ENCODE assay signal across 23 cellular contexts in the genomic region with DNA sequence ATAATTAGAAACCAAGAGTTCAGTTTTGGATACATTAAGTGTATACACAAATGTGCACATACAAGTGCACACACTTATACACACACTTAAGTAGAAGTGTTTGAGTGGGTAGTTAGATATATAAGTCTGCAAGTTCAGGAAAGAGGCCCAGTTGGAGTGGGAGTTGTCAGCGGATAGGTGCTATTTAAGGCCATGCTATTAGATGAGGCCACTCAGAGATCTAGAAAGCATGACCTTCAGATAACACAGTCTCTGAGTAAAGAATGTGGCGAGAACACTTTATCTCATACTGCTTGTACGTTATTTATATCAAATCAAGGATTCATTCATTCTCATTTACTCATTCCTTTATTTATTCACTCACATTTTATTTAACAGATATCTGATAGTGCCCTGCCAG.
"Had no signal": no experiment of that assay in that cellular context is flagged by ENCODE, and none has a peak within 500 bp of the region (broad histone marks: within the 10 kb centered on the region; RNA-seq: fewer than 3 reads in every experiment).

No MANE protein-coding gene starts in this region.

- H3K36me3 ChIP-seq: esophagus muscularis mucosa, gastroesophageal sphincter, left lung, lower lobe of right lung, pancreas, sigmoid colon, spleen, tibial nerve, upper lobe of left lung had no signal

- H3K27me3 ChIP-seq: esophagus muscularis mucosa, foreskin keratinocyte, gastroesophageal sphincter, left lung, pancreas, sigmoid colon, spleen, testis, tibial nerve, upper lobe of left lung had no signal

- H3K9me3 ChIP-seq: esophagus muscularis mucosa, lower lobe of right lung, pancreas, sigmoid colon, testis had no signal

- H3K27ac ChIP-seq: coronary artery, esophagus muscularis mucosa, foreskin keratinocyte, gastroesophageal sphincter, left lung, lower lobe of right lung, pancreas, sigmoid colon, spleen, testis, tibial nerve, upper lobe of left lung had no signal

- ATAC-seq: foreskin keratinocyte; gastroesophageal sphincter; left lung; lower lobe of right lung; naive thymus-derived CD8-positive, alpha-beta T cell; pancreas; stimulated activated memory B cell treated with anti-CD40 and anti-IgM and Interleukin-4, amounts not matched to agents 10 μg/mL and 1 μg/mL and 100 μg/mL, for 72 hours; stimulated activated naive CD8-positive, alpha-beta T cell treated with anti-CD3 and anti-CD28 coated beads, Interleukin-15, Interleukin-2, amounts not matched to agents 100 U/mL and 50 U/mL, for 24 hours had no signal

- H3K4me3 ChIP-seq: coronary artery, esophagus muscularis mucosa, gastroesophageal sphincter, left lung, lower lobe of right lung, pancreas, sigmoid colon, spleen, testis, tibial nerve, upper lobe of left lung had no signal

- H3K4me1 ChIP-seq: foreskin keratinocyte, gastroesophageal sphincter, left lung, lower lobe of right lung, pancreas, sigmoid colon, spleen, testis, tibial nerve, upper lobe of left lung had no signal

- DNase-seq: dermis blood vessel endothelial cell; effector memory CD4-positive, alpha-beta T cell; foreskin keratinocyte; hypothalamus; left lung; lower lobe of right lung; naive thymus-derived CD8-positive, alpha-beta T cell; nephron progenitor cell; occipital lobe; pancreas; retina; sigmoid colon; spleen; stimulated activated CD4-positive, alpha-beta T cell treated with anti-CD3 and anti-CD28 coated beads, Interleukin-4, amount 100 ng/mL, for 4 hours; stimulated activated naive CD8-positive, alpha-beta T cell treated with anti-CD3 and anti-CD28 coated beads, Interleukin-15, Interleukin-2, amounts not matched to agents 100 U/mL and 50 U/mL, for 24 hours; substantia nigra; testis; upper lobe of left lung had no signal
